In genomic region chr2:177245010-177245422, GRCh38 we compare ENCODE assay signal across 1 cellular context.
TF ChIP-seq lines count a peak whose summit lies in the region.

No MANE protein-coding gene starts in this region.

TF ChIP-seq in K562, 482 proteins besides CTCF, POLR2A, EP300 and RAD21 (continued from another document):
- no peak for TF ChIP-seq BRF2 (IDR thresholded peaks at IDR 0.05; ENCODE audit: borderline replicate concordance, insufficient read depth, insufficient read length)
- TF ChIP-seq REST (CRISPR knock-in tag; IDR thresholded peaks at IDR 0.05; ENCODE audit: low read depth) = no peak
- no peak for TF ChIP-seq CBX2 (IDR thresholded peaks at IDR 0.05; ENCODE audit: insufficient read depth, low read length, poor library complexity, severe bottlenecking)
- TF ChIP-seq NFYB (IDR thresholded peaks at IDR 0.05; ENCODE audit: extremely low read depth, insufficient read length) = no peak
- no peak for TF ChIP-seq FOXJ2 (tag; IDR thresholded peaks at IDR 0.05)
- TF ChIP-seq ZC3H8 (IDR thresholded peaks at IDR 0.05) = no peak
- TF ChIP-seq E2F4 (CRISPR knock-in tag; IDR thresholded peaks at IDR 0.05; ENCODE audit: low read depth) = no peak
- TF ChIP-seq HLTF (IDR thresholded peaks at IDR 0.05) = no peak
- no peak for TF ChIP-seq ELF2 (CRISPR knock-in tag; IDR thresholded peaks at IDR 0.05)
- TF ChIP-seq MGA (IDR thresholded peaks at IDR 0.05) = no peak
- TF ChIP-seq CHD1 (IDR thresholded peaks at IDR 0.05; ENCODE audit: low read length) = no peak
- TF ChIP-seq SUPT5H (IDR thresholded peaks at IDR 0.05) = no peak
- no peak for TF ChIP-seq GATAD2B (IDR thresholded peaks at IDR 0.05; ENCODE audit: borderline replicate concordance)
- TF ChIP-seq ZNF12 (CRISPR knock-in tag; IDR thresholded peaks at IDR 0.05) = no peak
- TF ChIP-seq HNRNPUL1 (IDR thresholded peaks at IDR 0.05; ENCODE audit: low read length) = no peak
- no peak for TF ChIP-seq ARID2 (IDR thresholded peaks at IDR 0.05)
- TF ChIP-seq MITF (IDR thresholded peaks at IDR 0.05) = no peak
- no peak for TF ChIP-seq ZNF436 (CRISPR knock-in tag; IDR thresholded peaks at IDR 0.05)
- no peak for TF ChIP-seq PHF21A (IDR thresholded peaks at IDR 0.05; ENCODE audit: borderline replicate concordance, low read depth)
- TF ChIP-seq JUND (IDR thresholded peaks at IDR 0.05; ENCODE audit: borderline replicate concordance, low read depth, low read length) = peak; percentile 96
- TF ChIP-seq JUND (tag; IDR thresholded peaks at IDR 0.05; ENCODE audit: borderline replicate concordance, low read depth, low read length) = peak; percentile 97
- TF ChIP-seq MBD1 (CRISPR knock-in tag; IDR thresholded peaks at IDR 0.05) = no peak
- TF ChIP-seq MTA1 (IDR thresholded peaks at IDR 0.05; ENCODE audit: borderline replicate concordance) = peak; percentile 47; the same call in 1 of the 2 replicates
- no peak for TF ChIP-seq ZNF583 (CRISPR knock-in tag; IDR thresholded peaks at IDR 0.05)
- no peak for TF ChIP-seq HMBOX1 (IDR thresholded peaks at IDR 0.05)
